ENCODE assay signal across 8 cellular contexts in the genomic region with DNA sequence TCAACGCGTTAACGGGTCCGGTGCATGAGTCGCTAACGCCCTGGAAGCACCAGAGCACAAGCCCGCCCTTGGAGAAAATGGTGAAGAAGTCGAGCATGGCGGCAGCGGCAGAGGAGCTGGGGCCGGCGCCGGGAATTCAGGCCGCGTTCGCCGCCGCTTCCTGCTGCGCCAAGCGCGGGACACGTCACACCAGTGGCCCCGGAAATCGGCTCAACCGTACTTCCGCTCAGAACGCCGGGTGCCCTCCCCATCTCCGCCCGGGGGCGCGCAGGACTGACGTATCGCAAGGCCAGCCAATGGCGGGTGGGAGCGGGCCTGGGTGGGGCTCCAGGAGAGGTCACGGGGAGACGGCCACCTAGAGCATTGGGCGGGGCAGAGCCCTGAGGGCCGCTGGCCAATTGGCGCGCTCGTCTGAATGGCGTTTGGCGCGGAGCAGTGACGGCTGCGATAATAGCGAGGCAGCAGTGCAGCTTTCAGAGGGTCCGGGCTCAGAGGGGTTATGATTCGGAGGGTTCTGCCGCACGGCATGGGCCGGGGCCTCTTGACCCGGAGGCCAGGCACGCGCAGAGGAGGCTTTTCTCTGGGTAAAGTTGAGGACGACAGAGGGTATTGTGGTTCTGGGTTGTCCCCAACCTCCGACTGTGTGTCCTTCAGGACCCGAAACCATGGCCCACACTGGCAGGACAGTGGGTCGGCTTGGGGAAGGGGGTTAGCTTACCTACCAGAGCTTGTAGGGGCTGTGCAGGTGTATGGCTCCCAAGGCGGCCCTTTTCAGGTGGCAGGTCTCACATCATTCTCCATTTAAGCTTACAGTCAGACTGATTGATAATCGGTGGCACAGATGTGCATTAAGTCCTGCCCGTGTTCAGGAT. TPM values are rescaled to one million over a fixed set of nuclear protein-coding genes. Genes with fewer than 3 reads are reported as not detected.
DNase-seq lines count a peak whose midpoint lies in the region; ATAC-seq lines count a peak whose summit lies in the region.

A gene (plus strand): TSS at position 447 of the 872 bp plus-strand sequence. CDS start 53 bp downstream, at position 500.
A gene with protein sequence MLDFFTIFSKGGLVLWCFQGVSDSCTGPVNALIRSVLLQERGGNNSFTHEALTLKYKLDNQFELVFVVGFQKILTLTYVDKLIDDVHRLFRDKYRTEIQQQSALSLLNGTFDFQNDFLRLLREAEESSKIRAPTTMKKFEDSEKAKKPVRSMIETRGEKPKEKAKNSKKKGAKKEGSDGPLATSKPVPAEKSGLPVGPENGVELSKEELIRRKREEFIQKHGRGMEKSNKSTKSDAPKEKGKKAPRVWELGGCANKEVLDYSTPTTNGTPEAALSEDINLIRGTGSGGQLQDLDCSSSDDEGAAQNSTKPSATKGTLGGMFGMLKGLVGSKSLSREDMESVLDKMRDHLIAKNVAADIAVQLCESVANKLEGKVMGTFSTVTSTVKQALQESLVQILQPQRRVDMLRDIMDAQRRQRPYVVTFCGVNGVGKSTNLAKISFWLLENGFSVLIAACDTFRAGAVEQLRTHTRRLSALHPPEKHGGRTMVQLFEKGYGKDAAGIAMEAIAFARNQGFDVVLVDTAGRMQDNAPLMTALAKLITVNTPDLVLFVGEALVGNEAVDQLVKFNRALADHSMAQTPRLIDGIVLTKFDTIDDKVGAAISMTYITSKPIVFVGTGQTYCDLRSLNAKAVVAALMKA (minus strand): TSS at position 188 of the 872 bp plus-strand sequence. CDS start 91 bp downstream, at position 97.

- H3K9me3 Mint-ChIP-seq in activated naive CD4-positive, alpha-beta T cell treated with anti-CD3 and anti-CD28 coated beads, Interleukin-2, amount 50 U/mL, for 72 hours, result no peaks in the 10 kb centered on the region

- H3K27ac Mint-ChIP-seq in activated naive CD4-positive, alpha-beta T cell treated with anti-CD3 and anti-CD28 coated beads, Interleukin-2, amount 50 U/mL, for 72 hours, result peak within 1 kb of the TSS; percentile 98 to 99

- peak; percentile 99 for ATAC-seq in HG02610 (IDR thresholded peaks at IDR 0.05; ENCODE audit: unreplicated experiment)
- peak; percentile 99 to 100 for ATAC-seq in activated naive CD4-positive, alpha-beta T cell treated with anti-CD3 and anti-CD28 coated beads, Interleukin-2, amount 50 U/mL, for 72 hours

- peak within 1 kb of the TSS; percentile 79 for H3K27ac ChIP-seq in temporal lobe (ENCODE audit: low read depth, low read length)

- peaks cover 45 to 58% of the 10 kb centered on the region in 2 donors for H3K36me3 Mint-ChIP-seq in activated naive CD4-positive, alpha-beta T cell treated with anti-CD3 and anti-CD28 coated beads, Interleukin-2, amount 50 U/mL, for 72 hours

- DNase-seq in NCI-H1092 treated with DMSO at 0.1 percent for 48 hours (lab: John Stamatoyannopoulos, UW) (peak; percentile 100), SKM-1 (lab: John Stamatoyannopoulos, UW; ENCODE audit: unreplicated experiment) (peak; percentile 96), globus pallidus (ENCODE audit: low spot score) (peak; percentile 98), occipital lobe (lab: John Stamatoyannopoulos, UW) (peak; percentile 99)
- peak; percentile 99 for DNase-seq in activated naive CD4-positive, alpha-beta T cell treated with anti-CD3 and anti-CD28 coated beads, Interleukin-2, amount 50 U/mL, for 72 hours (ENCODE audit: low spot score in 2 of 2)

- peak within 1 kb of the TSS; percentile 98 for H3K4me3 ChIP-seq in GM08714 (ENCODE audit: low read length)

RNA-seq across cellular contexts. Expression of the first gene that starts in this region (rescaled TPM):
- total RNA-seq in activated naive CD4-positive, alpha-beta T cell treated with anti-CD3 and anti-CD28 coated beads, Interleukin-2, amount 50 U/mL, for 72 hours, result 10 to 100 TPM; 57.7 to 61.1 TPM
- total RNA-seq in occipital lobe (15.3 TPM), temporal lobe (16.0 TPM)

RNA-seq across cellular contexts. Expression of the second gene that starts in this region (rescaled TPM):
- total RNA-seq in activated naive CD4-positive, alpha-beta T cell treated with anti-CD3 and anti-CD28 coated beads, Interleukin-2, amount 50 U/mL, for 72 hours, result 100 to 1,000 TPM; 106 to 159 TPM
- total RNA-seq in occipital lobe, result 10.5 TPM
- 10.1 TPM for total RNA-seq in temporal lobe

Comparison
In these comparisons a context has a peak if more than half of its experiments do, and no peak if none do; other contexts are left out.
1. Peak in every context shown above with its lines: DNase-seq, ATAC-seq, H3K4me3 ChIP-seq and H3K27ac ChIP-seq.